23 cellular contexts compared by ENCODE assay signal in the genomic region with DNA sequence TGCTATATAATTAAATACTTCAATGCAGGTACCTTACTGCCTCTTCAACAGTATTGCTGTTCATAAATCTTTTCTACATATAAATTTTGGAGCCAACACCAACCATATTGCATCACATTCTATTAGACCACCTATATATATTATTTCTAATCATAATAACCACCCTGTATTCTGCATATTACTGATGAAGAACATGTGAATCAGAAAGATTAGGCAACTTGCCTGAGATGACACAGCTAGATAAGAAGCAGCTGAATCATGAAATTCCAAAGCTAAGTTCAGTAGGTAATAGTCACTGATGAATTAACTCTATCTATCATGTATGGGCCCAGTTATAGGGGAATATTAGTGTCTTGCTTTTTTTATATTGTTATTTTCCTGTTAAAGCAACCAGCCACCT.
"Had no signal": no experiment of that assay in that cellular context is flagged by ENCODE, and none has a peak within 500 bp of the region (broad histone marks: within the 10 kb centered on the region; RNA-seq: fewer than 3 reads in every experiment).

No MANE protein-coding gene starts in this region.

- H3K9me3 Mint-ChIP-seq: stimulated activated effector memory CD8-positive, alpha-beta T cell treated with anti-CD3 and anti-CD28 coated beads, Interleukin-12 subunit alpha, Interleukin-12 subunit beta, amount 100 ng/mL, for 72 hours had no signal

- DNase-seq: activated gamma-delta T cell treated with Interleukin-2 at 50 U/mL for 16 hours; activated T-cell treated with anti-CD3 and anti-CD28 coated beads, Interleukin-2, amount 50 U/mL, for 1 hour; dermis blood vessel endothelial cell; effector CD8-positive, alpha-beta T cell; head of caudate nucleus; hypothalamus; islet precursor cell; left cardiac atrium; occipital lobe; small intestine; stimulated activated CD4-positive, alpha-beta T cell treated with anti-CD3 and anti-CD28 coated beads, Interleukin-2, amount 100 ng/mL, for 24 hours; stomach; T-cell; T-helper 9 cell had no signal

- H3K36me3 Mint-ChIP-seq: memory B cell had no signal

- ATAC-seq: activated naive CD4-positive, alpha-beta T cell treated with anti-CD3 and anti-CD28 coated beads, Interleukin-2, amount 50 U/mL, for 72 hours; gastroesophageal sphincter; left cardiac atrium; sciatic nerve; stimulated activated effector memory CD8-positive, alpha-beta T cell treated with anti-CD3 and anti-CD28 coated beads, Interleukin-12 subunit alpha, Interleukin-12 subunit beta, amount 100 ng/mL, for 72 hours; T-cell; WTC11 had no signal

- H3K36me3 ChIP-seq: esophagus muscularis mucosa, gastroesophageal sphincter, stomach, suprapubic skin, tibial nerve had no signal

- H3K27ac ChIP-seq: suprapubic skin had no signal

- H3K27ac Mint-ChIP-seq: WTC11 had no signal

- H3K27me3 ChIP-seq: esophagus muscularis mucosa, gastroesophageal sphincter, stomach, suprapubic skin, tibial nerve had no signal

- H3K9me3 ChIP-seq: esophagus muscularis mucosa, gastroesophageal sphincter, stomach, suprapubic skin, tibial nerve had no signal

- H3K4me1 Mint-ChIP-seq: WTC11 had no signal

- H3K4me3 ChIP-seq: suprapubic skin had no signal
